In genomic region chr10:124152139-124152780, GRCh38 we compare ENCODE assay signal across 8 cellular contexts. TPM values are rescaled to one million over a fixed set of nuclear protein-coding genes. Genes with fewer than 3 reads are reported as not detected.
A peak's percentile ranks its signal among the peaks of the same experiment; 100 is the strongest.
DNase-seq lines count a peak whose midpoint lies in the region; ATAC-seq and TF ChIP-seq lines count a peak whose summit lies in the region.

No MANE protein-coding gene starts in this region.

- H3K4me3 ChIP-seq in GM23248 (peak overlapping the region; percentile 35; the same call in 1 of the 2 replicates), gastrocnemius medialis (peak overlapping the region in 2 of 4 donors; percentile 4 to 16)

- no peak for TF ChIP-seq CTCF in gastrocnemius medialis (IDR thresholded peaks at IDR 0.05 in 4 of 5, conservative IDR thresholded peaks at IDR 0.05 in 1 of 5)

- H3K9me3 Mint-ChIP-seq in stimulated activated memory B cell treated with anti-CD40 and anti-IgM and Interleukin-4, amounts not matched to agents 10 μg/mL and 1 μg/mL and 100 μg/mL, for 72 hours: no peaks in the 10 kb centered on the region
- H3K9me3 Mint-ChIP-seq in activated T-helper 1 cell treated with anti-CD3 and anti-CD28 coated beads, Interleukin-12 subunit alpha, Interleukin-12 subunit beta, Interleukin-2, Interleukin-4 antibody, amounts not matched to agents 30 ng/mL and 10 ng/mL and 1 ng/mL, durations not matched to agents 14 hours and 24 hours and 36 hours: peaks cover 5% of the 10 kb centered on the region

- no peaks in the 10 kb centered on the region for H4K20me1 ChIP-seq in GM23248 (ENCODE audit: insufficient read depth)

- 12 to 16% methylated on average over 23 to 25 of the region's 25 CpGs for WGBS in GM23248 (ENCODE audit: low coverage in 1 of 2, low lambda C conversion rate in 2 of 2, missing lambda C conversion rate in 2 of 2), 2 experiments

- no peaks in the 10 kb centered on the region for H3K4me1 Mint-ChIP-seq in stimulated activated memory B cell treated with anti-CD40 and anti-IgM and Interleukin-4, amounts not matched to agents 10 μg/mL and 1 μg/mL and 100 μg/mL, for 72 hours
- H3K4me1 Mint-ChIP-seq in activated T-helper 1 cell treated with anti-CD3 and anti-CD28 coated beads, Interleukin-12 subunit alpha, Interleukin-12 subunit beta, Interleukin-2, Interleukin-4 antibody, amounts not matched to agents 30 ng/mL and 10 ng/mL and 1 ng/mL, durations not matched to agents 14 hours and 24 hours and 36 hours (ENCODE audit: low read depth): peaks cover 14% of the 10 kb centered on the region

- no peak overlapping the region for H3K27ac Mint-ChIP-seq in stimulated activated memory B cell treated with anti-CD40 and anti-IgM and Interleukin-4, amounts not matched to agents 10 μg/mL and 1 μg/mL and 100 μg/mL, for 72 hours
- H3K27ac Mint-ChIP-seq in activated T-helper 1 cell treated with anti-CD3 and anti-CD28 coated beads, Interleukin-12 subunit alpha, Interleukin-12 subunit beta, Interleukin-2, Interleukin-4 antibody, amounts not matched to agents 30 ng/mL and 10 ng/mL and 1 ng/mL, durations not matched to agents 14 hours and 24 hours and 36 hours: no peak overlapping the region

- H3K27me3 Mint-ChIP-seq in stimulated activated memory B cell treated with anti-CD40 and anti-IgM and Interleukin-4, amounts not matched to agents 10 μg/mL and 1 μg/mL and 100 μg/mL, for 72 hours: no peaks in the 10 kb centered on the region
- peaks cover 5% of the 10 kb centered on the region for H3K27me3 Mint-ChIP-seq in activated T-helper 1 cell treated with anti-CD3 and anti-CD28 coated beads, Interleukin-12 subunit alpha, Interleukin-12 subunit beta, Interleukin-2, Interleukin-4 antibody, amounts not matched to agents 30 ng/mL and 10 ng/mL and 1 ng/mL, durations not matched to agents 14 hours and 24 hours and 36 hours (ENCODE audit: insufficient read depth)

- no peaks in the 10 kb centered on the region for H3K9me2 ChIP-seq in GM23248 (ENCODE audit: insufficient read depth)

- no peaks in the 10 kb centered on the region for H3K79me2 ChIP-seq in GM23248 (ENCODE audit: insufficient read depth)

- no peaks in the 10 kb centered on the region for H3K9me3 ChIP-seq in GM23248 (ENCODE audit: low read depth)
- H3K9me3 ChIP-seq in gastrocnemius medialis: no peaks in the 10 kb centered on the region

- peak; percentile 86 for DNase-seq in GM23248
- DNase-seq in RPMI8226: peak; percentile 83
- peak; percentile 75 for DNase-seq in cardiac septum (ENCODE audit: low spot score)
- DNase-seq in gastrocnemius medialis: peak; percentile 74 to 77
- DNase-seq in activated T-helper 1 cell treated with anti-CD3 and anti-CD28 coated beads, Interleukin-12 subunit alpha, Interleukin-12 subunit beta, Interleukin-2, Interleukin-4 antibody, amounts not matched to agents 30 ng/mL and 10 ng/mL and 1 ng/mL, durations not matched to agents 14 hours and 24 hours and 36 hours (ENCODE audit: low spot score): no peak

- H3K27ac ChIP-seq in GM23248 (peak overlapping the region; percentile 20; the same call in 1 of the 2 replicates), gastrocnemius medialis (peak overlapping the region; percentile 73 to 82 (median 74))

- peak in 1 of 2 donors; percentile 10 for TF ChIP-seq POLR2A in gastrocnemius medialis (IDR thresholded peaks at IDR 0.05)

- intact Hi-C loops in cardiac septum (cut with DNase I) (no loop called here), gastrocnemius medialis (cut with DNase I; ENCODE audit: low total_unique reads) (loop anchor here (5.0 kb wide), 2 partner anchors 155 to 235 kb away; no protein-coding TSS in a partner anchor)
- intact Hi-C loops in activated T-helper 1 cell treated with anti-CD3 and anti-CD28 coated beads, Interleukin-12 subunit alpha, Interleukin-12 subunit beta, Interleukin-2, Interleukin-4 antibody, amounts not matched to agents 30 ng/mL and 10 ng/mL and 1 ng/mL, durations not matched to agents 14 hours and 24 hours and 36 hours (cut with micrococcal nuclease): loop anchor here (5.0 kb wide), 1 partner anchor 115 kb away; no protein-coding TSS in a partner anchor

- peak overlapping the region; percentile 72 for H3K4me2 ChIP-seq in GM23248 (ENCODE audit: unreplicated experiment)

- in situ Hi-C loops in GM23248 (cut with MboI) (no loop called here), gastrocnemius medialis (cut with MboI; ENCODE audit: low sequenced_read_pairs in 4 of 4) (loop anchor here in 1 of 4 donors (10.0 kb wide), 1 partner anchor 47 kb away; no protein-coding TSS in a partner anchor)

- H2AFZ ChIP-seq in GM23248: peak overlapping the region; percentile 51

- no peaks in the 10 kb centered on the region for H3F3A ChIP-seq in GM23248 (ENCODE audit: insufficient read depth)

- H3K4me3 Mint-ChIP-seq in stimulated activated memory B cell treated with anti-CD40 and anti-IgM and Interleukin-4, amounts not matched to agents 10 μg/mL and 1 μg/mL and 100 μg/mL, for 72 hours: no peak overlapping the region
- no peak overlapping the region for H3K4me3 Mint-ChIP-seq in activated T-helper 1 cell treated with anti-CD3 and anti-CD28 coated beads, Interleukin-12 subunit alpha, Interleukin-12 subunit beta, Interleukin-2, Interleukin-4 antibody, amounts not matched to agents 30 ng/mL and 10 ng/mL and 1 ng/mL, durations not matched to agents 14 hours and 24 hours and 36 hours

- peak; percentile 81 to 86 for ATAC-seq in gastrocnemius medialis
- no peak for ATAC-seq in stimulated activated memory B cell treated with anti-CD40 and anti-IgM and Interleukin-4, amounts not matched to agents 10 μg/mL and 1 μg/mL and 100 μg/mL, for 72 hours
- no peak for ATAC-seq in GM21723 (IDR thresholded peaks at IDR 0.05; ENCODE audit: unreplicated experiment)
- no peak for ATAC-seq in GM18858 (IDR thresholded peaks at IDR 0.05; ENCODE audit: unreplicated experiment)

- peak overlapping the region; percentile 47 for H3K9ac ChIP-seq in GM23248

- H3K27me3 ChIP-seq in GM23248 (replicated peaks; ENCODE audit: insufficient read depth) (0 out of 2 replicates have a peak, but pooled peaks cover 5% of the 10 kb centered on the region), gastrocnemius medialis (no peaks in the 10 kb centered on the region)

- no peaks in the 10 kb centered on the region for H3K36me3 Mint-ChIP-seq in stimulated activated memory B cell treated with anti-CD40 and anti-IgM and Interleukin-4, amounts not matched to agents 10 μg/mL and 1 μg/mL and 100 μg/mL, for 72 hours
- H3K36me3 Mint-ChIP-seq in activated T-helper 1 cell treated with anti-CD3 and anti-CD28 coated beads, Interleukin-12 subunit alpha, Interleukin-12 subunit beta, Interleukin-2, Interleukin-4 antibody, amounts not matched to agents 30 ng/mL and 10 ng/mL and 1 ng/mL, durations not matched to agents 14 hours and 24 hours and 36 hours (ENCODE audit: low read depth): no peaks in the 10 kb centered on the region

- H3K4me1 ChIP-seq in GM23248 (ENCODE audit: insufficient read depth): peaks cover 15% of the 10 kb centered on the region
- H3K4me1 ChIP-seq in gastrocnemius medialis: peaks cover 43 to 52% of the 10 kb centered on the region in 2 donors

- H3K36me3 ChIP-seq in GM23248 (ENCODE audit: low read depth): no peaks in the 10 kb centered on the region
- no peaks in the 10 kb centered on the region for H3K36me3 ChIP-seq in gastrocnemius medialis

RNA-seq across cellular contexts. Expression of gene CHST15, which starts 58.9 kb away (rescaled TPM):
- total RNA-seq in GM23248 (2014; rRNA removed; shearing (Covaris generic)): 0.11 and 0.25 TPM in 2 replicates
- polyA plus RNA-seq in GM23248 (2016; fragmentation: Nextera tagmentation; extraction: Ambion mirVana): 0.06 and 0.34 TPM in 2 replicates
- total RNA-seq in cardiac septum (5.4 TPM), gastrocnemius medialis (10 to 100 TPM in 3 of 4 donors, 1 to 10 TPM in 1; 9.0 to 32.2 (median 20.3) TPM)
- 0.15 and 0.18 TPM in 2 replicates for total RNA-seq in activated T-helper 1 cell treated with anti-CD3 and anti-CD28 coated beads, Interleukin-12 subunit alpha, Interleukin-12 subunit beta, Interleukin-2, Interleukin-4 antibody, amounts not matched to agents 30 ng/mL and 10 ng/mL and 1 ng/mL, durations not matched to agents 14 hours and 24 hours and 36 hours

Comparison
In these comparisons a context has a peak if more than half of its experiments do, and no peak if none do; other contexts are left out.
1. ATAC-seq: peak in gastrocnemius medialis (2 of 2); none in stimulated activated memory B cell treated with anti-CD40 and anti-IgM and Interleukin-4, amounts not matched to agents 10 μg/mL and 1 μg/mL and 100 μg/mL, for 72 hours (single experiment), GM21723 (single experiment) and GM18858 (single experiment).